Comparison of ENCODE assay signal across 8 cellular contexts in the genomic region with DNA sequence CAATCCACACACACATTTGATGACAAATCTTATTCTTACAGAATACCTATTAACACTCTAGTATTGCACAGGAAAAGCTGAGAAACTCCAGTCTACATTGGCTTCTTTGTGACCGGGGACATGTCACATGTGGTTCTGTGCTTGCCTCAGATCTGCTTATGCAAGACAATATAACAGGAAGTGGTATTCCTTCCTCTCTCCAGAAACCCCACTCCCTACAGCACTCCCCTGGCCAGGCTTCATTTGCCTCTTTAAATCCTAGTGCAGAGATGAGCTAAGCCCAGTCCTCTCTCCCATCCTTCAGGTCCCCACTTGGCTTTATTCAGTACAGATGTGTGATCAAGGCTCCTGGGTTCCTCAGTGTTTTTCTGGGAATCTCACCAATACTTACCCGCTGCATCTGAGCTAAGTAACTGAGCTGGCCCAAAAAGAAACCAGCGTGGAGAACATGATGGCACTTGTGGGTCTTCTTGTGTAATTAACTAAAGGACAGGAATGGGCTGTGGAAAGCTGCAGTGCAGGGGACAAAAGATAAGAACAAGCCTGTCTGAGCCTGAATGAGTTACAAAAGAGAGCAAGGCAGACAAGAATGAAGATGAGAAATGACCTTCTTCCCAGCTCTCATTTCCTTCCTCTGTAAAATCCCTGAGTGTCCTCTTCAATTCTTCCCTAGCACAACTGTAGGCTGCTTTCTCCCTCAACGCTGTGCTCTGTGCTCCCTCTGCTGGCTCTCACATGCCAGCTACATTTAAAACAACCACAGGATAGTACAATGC.
A peak's percentile ranks its signal among the peaks of the same experiment; 100 is the strongest.
DNase-seq lines count a peak whose midpoint lies in the region; ATAC-seq, FAIRE-seq and TF ChIP-seq lines count a peak whose summit lies in the region.

No MANE protein-coding gene starts in this region.

- H3K36me3 ChIP-seq in Peyer's patch (no peaks in the 10 kb centered on the region), parathyroid adenoma (ENCODE audit: control insufficient read depth, insufficient read depth, low read length) (no peaks in the 10 kb centered on the region)

- no peak for FAIRE-seq in H54 (lab: Jason Lieb, UNC)

- peak overlapping the region in 1 of 2 donors; percentile 4 for H3K27ac Mint-ChIP-seq in activated naive CD4-positive, alpha-beta T cell treated with anti-CD3 and anti-CD28 coated beads, Interleukin-2, amount 50 U/mL, for 72 hours

- no peak overlapping the region for H2AFZ ChIP-seq in parathyroid adenoma

- no peak for TF ChIP-seq POLR2A in Peyer's patch (IDR thresholded peaks at IDR 0.05)
- TF ChIP-seq POLR2A in H54 (IDR thresholded peaks at IDR 0.05; ENCODE audit: low read depth, low read length): no peak

- no peak overlapping the region for H3K4me3 ChIP-seq in Peyer's patch
- no peak overlapping the region for H3K4me3 ChIP-seq in parathyroid adenoma (ENCODE audit: low read depth, low read length)

- ATAC-seq in GM21737 (IDR thresholded peaks at IDR 0.05; ENCODE audit: unreplicated experiment): peak; percentile 84
- peak; percentile 87 to 90 for ATAC-seq in activated naive CD4-positive, alpha-beta T cell treated with anti-CD3 and anti-CD28 coated beads, Interleukin-2, amount 50 U/mL, for 72 hours

- peak; percentile 45 for DNase-seq in Daoy (ENCODE audit: low read depth)
- DNase-seq in Kasumi-1 (lab: John Stamatoyannopoulos, UW): peak; percentile 90 to 97
- DNase-seq in Peyer's patch: peak in 2 of 3 donors; percentile 34 to 74
- no peak for DNase-seq in activated naive CD4-positive, alpha-beta T cell treated with anti-CD3 and anti-CD28 coated beads, Interleukin-2, amount 50 U/mL, for 72 hours (ENCODE audit: low spot score in 2 of 2)
- peak; percentile 55 for DNase-seq in glomerular visceral epithelial cell (ENCODE audit: extremely low spot score)
- DNase-seq in H54 (ENCODE audit: insufficient read length, low spot score): no peak

- H3K4me1 ChIP-seq in Peyer's patch (no peaks in the 10 kb centered on the region), parathyroid adenoma (no peaks in the 10 kb centered on the region)

- H3K9me3 ChIP-seq in Peyer's patch (no peaks in the 10 kb centered on the region), parathyroid adenoma (ENCODE audit: control insufficient read depth, low read length) (no peaks in the 10 kb centered on the region)

- no peak overlapping the region for H3K9ac ChIP-seq in parathyroid adenoma

- H3K9me3 Mint-ChIP-seq in activated naive CD4-positive, alpha-beta T cell treated with anti-CD3 and anti-CD28 coated beads, Interleukin-2, amount 50 U/mL, for 72 hours: peaks cover 0 to 3% of the 10 kb centered on the region in 2 donors

- H3K36me3 Mint-ChIP-seq in activated naive CD4-positive, alpha-beta T cell treated with anti-CD3 and anti-CD28 coated beads, Interleukin-2, amount 50 U/mL, for 72 hours: no peaks in the 10 kb centered on the region

- H3K4me2 ChIP-seq in parathyroid adenoma (ENCODE audit: low read length): no peak overlapping the region

- H3K79me2 ChIP-seq in parathyroid adenoma: no peaks in the 10 kb centered on the region

- H3K27me3 ChIP-seq in Peyer's patch (no peaks in the 10 kb centered on the region), parathyroid adenoma (ENCODE audit: control insufficient read depth, insufficient read depth, low read length) (no peaks in the 10 kb centered on the region)

- H3K27ac ChIP-seq in Peyer's patch: peak overlapping the region in 1 of 4 donors; percentile 18
- no peak overlapping the region for H3K27ac ChIP-seq in parathyroid adenoma

- TF ChIP-seq CTCF in Peyer's patch (IDR thresholded peaks at IDR 0.05) (peak; percentile 27 to 70 (median 66)), parathyroid adenoma (IDR thresholded peaks at IDR 0.05) (peak; percentile 45)

Comparison
In these comparisons a context has a peak if more than half of its experiments do, and no peak if none do; other contexts are left out.
1. DNase-seq: peak in Daoy (single experiment), Kasumi-1 (2 of 2), Peyer's patch (2 of 3) and glomerular visceral epithelial cell (single experiment); none in activated naive CD4-positive, alpha-beta T cell treated with anti-CD3 and anti-CD28 coated beads, Interleukin-2, amount 50 U/mL, for 72 hours (0 of 2) and H54 (single experiment).